Comparison of ENCODE assay signal across 11 cellular contexts in the genomic region with DNA sequence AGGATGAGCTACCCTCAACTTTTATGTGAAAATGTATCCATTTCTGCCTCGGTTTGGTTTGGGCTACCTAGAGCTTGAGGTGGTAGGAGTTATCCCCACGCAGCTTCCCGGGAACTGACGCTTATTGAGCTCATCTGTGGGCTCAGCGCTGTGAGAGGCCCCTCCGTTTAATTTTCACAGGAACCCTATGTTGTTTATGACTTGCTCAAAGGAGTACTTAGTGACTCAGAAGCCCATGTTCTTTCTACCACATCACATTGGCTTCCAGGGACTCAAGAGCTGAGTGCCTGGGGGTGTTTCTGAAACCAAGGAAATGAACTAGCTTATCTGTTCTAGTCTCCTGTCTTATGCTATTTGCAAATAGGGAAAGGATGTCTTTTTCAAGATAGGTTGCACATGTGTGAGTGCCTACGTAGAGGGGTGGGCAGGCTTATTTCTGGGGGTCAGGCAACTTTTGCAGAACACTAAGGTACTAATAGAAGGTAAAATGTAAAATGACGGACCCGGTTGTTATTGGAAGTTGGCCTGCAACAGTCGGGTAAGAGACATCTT. TPM values are rescaled to one million over a fixed set of nuclear protein-coding genes. Genes with fewer than 3 reads are reported as not detected.
A peak's percentile ranks its signal among the peaks of the same experiment; 100 is the strongest.
DNase-seq lines count a peak whose midpoint lies in the region; ATAC-seq and TF ChIP-seq lines count a peak whose summit lies in the region.
"Had no signal": no experiment of that assay in that cellular context is flagged by ENCODE, and none has a peak within 500 bp of the region (broad histone marks: within the 10 kb centered on the region; RNA-seq: fewer than 3 reads in every experiment).

No MANE protein-coding gene starts in this region.

- TF ChIP-seq POLR2A in right lobe of liver (IDR thresholded peaks at IDR 0.05), result no peak

- H3K36me3 ChIP-seq in right lobe of liver, result no peaks in the 10 kb centered on the region

- H3K4me3 Mint-ChIP-seq in T-helper 17 cell, result no peak overlapping the region
- H3K4me3 Mint-ChIP-seq: central memory CD8-positive, alpha-beta T cell had no signal

- H3K27ac Mint-ChIP-seq in T-helper 17 cell, result peak overlapping the region; percentile 34

- ATAC-seq in T-helper 17 cell (no peak), right lobe of liver (no peak), HG03442 (IDR thresholded peaks at IDR 0.05; ENCODE audit: unreplicated experiment) (no peak)

- no peaks in the 10 kb centered on the region for H3K27me3 ChIP-seq in right lobe of liver

- no peak overlapping the region for H3K4me3 ChIP-seq in right lobe of liver
- H3K4me3 ChIP-seq: SK-N-MC had no signal

- H3K4me1 Mint-ChIP-seq in T-helper 17 cell, result peaks cover 27% of the 10 kb centered on the region

- WGBS in right lobe of liver (ENCODE audit: insufficient coverage, low coverage, low lambda C conversion rate, missing lambda C conversion rate), result 81% methylated on average over 9 of the region's 10 CpGs

- no peaks in the 10 kb centered on the region for H3K27me3 Mint-ChIP-seq in T-helper 17 cell
- H3K27me3 Mint-ChIP-seq: central memory CD8-positive, alpha-beta T cell had no signal

- intact Hi-C loops in right lobe of liver (cut with DNase I), result no loop called here

- TF ChIP-seq CTCF in right lobe of liver (IDR thresholded peaks at IDR 0.05), result no peak

- H3K9me3 ChIP-seq in T-helper 17 cell (ENCODE audit: control insufficient read depth, low read length, poor library complexity, severe bottlenecking) (no peaks in the 10 kb centered on the region), right lobe of liver (no peaks in the 10 kb centered on the region)

- DNase-seq in EL (peak; percentile 90), T-helper 17 cell (no peak), cerebellum (ENCODE audit: low spot score) (no peak), retina (no peak), right lobe of liver (no peak)
- peak; percentile 48 to 56 for DNase-seq in stimulated activated CD4-positive, alpha-beta T cell treated with anti-CD3 and anti-CD28 coated beads, Interleukin-2, amount 100 ng/mL, for 48 hours
- DNase-seq: NCI-H1105 had no signal

- no peaks in the 10 kb centered on the region for H3K4me1 ChIP-seq in right lobe of liver

- H3K27ac ChIP-seq in cingulate gyrus (ENCODE audit: low read depth, low read length) (peak overlapping the region; percentile 69), right lobe of liver (no peak overlapping the region)
- H3K27ac ChIP-seq: SK-N-MC had no signal

- H3K36me3 Mint-ChIP-seq in T-helper 17 cell (ENCODE audit: low read depth), result no peaks in the 10 kb centered on the region

RNA-seq across cellular contexts. Expression of gene MICAL2, which starts 40.5 kb away (rescaled TPM):
- total RNA-seq in T-helper 17 cell, result 10 to 100 TPM; 52.0 to 66.9 TPM
- 20.0 TPM for total RNA-seq in cerebellum
- 10 to 100 TPM; 17.0 to 50.7 (median 35.9) TPM for total RNA-seq in right lobe of liver

Comparison
In these comparisons a context has a peak if more than half of its experiments do, and no peak if none do; other contexts are left out.
1. DNase-seq: peak in EL (single experiment) and stimulated activated CD4-positive, alpha-beta T cell treated with anti-CD3 and anti-CD28 coated beads, Interleukin-2, amount 100 ng/mL, for 48 hours (2 of 2); none in T-helper 17 cell (0 of 3), cerebellum (single experiment), retina (single experiment) and right lobe of liver (0 of 3).